ENCODE assay signal across 8 cellular contexts in the genomic region with DNA sequence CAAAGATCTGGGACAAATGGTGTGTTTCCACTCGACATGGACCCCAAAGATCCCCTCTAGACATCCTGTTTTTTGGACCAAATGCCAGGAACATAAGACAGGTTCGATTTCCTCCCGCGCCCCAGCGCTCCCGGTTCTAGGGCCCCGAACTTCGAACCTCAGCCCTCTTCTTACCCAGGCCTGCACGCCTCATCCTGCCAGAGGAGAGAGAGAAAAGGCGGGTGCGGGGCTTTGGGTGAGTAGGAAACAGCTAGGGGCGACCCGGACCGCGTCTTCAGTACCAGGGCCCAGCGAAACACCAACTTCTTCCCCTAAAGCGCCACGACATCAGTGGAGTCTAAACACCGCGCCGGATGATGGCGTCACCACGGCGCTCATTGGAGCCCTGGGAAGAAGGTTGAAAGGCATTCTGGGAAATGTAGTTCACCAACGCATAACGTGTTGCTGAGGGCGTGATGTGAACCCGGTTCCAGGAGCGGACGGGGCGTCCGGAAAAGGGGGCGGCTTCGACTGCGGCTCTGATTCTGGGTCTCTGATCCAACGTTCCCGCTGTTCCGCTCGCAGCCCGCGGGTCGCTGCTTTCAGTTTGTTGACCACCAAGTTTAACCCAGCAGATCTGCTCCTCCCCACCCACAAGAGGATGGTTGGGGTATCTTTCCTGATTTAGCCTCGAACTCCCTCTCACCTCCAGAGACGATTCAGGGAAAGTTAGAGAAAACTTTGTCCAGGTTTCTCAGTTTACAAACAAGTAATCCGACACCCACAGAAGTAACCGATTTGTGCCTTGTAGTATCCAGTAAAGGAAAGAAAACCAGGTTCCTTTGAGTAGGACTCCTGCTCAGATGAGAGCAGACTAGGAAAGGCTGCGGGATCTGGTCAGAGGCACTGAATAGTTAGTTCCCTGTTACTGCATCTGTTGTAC. TPM values are rescaled to one million over a fixed set of nuclear protein-coding genes. Genes with fewer than 3 reads are reported as not detected.
A peak's percentile ranks its signal among the peaks of the same experiment; 100 is the strongest.
DNase-seq lines count a peak whose midpoint lies in the region; ATAC-seq and TF ChIP-seq lines count a peak whose summit lies in the region.

A gene with protein sequence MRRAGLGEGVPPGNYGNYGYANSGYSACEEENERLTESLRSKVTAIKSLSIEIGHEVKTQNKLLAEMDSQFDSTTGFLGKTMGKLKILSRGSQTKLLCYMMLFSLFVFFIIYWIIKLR (minus strand): TSS at position 332 of the 922 bp plus-strand sequence. CDS start 139 bp downstream, at position 193.

- H3K9me3 Mint-ChIP-seq in progenitor cell of endocrine pancreas (ENCODE audit: low read depth): no peaks in the 10 kb centered on the region

- no peaks in the 10 kb centered on the region for H3K9me3 ChIP-seq in T-helper 17 cell (ENCODE audit: control insufficient read depth, low read length, poor library complexity, severe bottlenecking)
- no peaks in the 10 kb centered on the region for H3K9me3 ChIP-seq in left ventricle myocardium inferior (replicated peaks)

- peak; percentile 95 for ATAC-seq in HG02885 (IDR thresholded peaks at IDR 0.05; ENCODE audit: poor library complexity, unreplicated experiment)
- peak; percentile 98 for ATAC-seq in T-helper 17 cell

- TF ChIP-seq POLR2A in GM15510 (IDR thresholded peaks at IDR 0.05; ENCODE audit: borderline replicate concordance, extremely low read depth, insufficient read length): peak; percentile 69

- H3K36me3 Mint-ChIP-seq in T-helper 17 cell (ENCODE audit: low read depth) (no peaks in the 10 kb centered on the region), progenitor cell of endocrine pancreas (ENCODE audit: insufficient read depth) (no peaks in the 10 kb centered on the region)

- peak within 1 kb of the TSS; percentile 99 for H3K4me3 Mint-ChIP-seq in T-helper 17 cell
- H3K4me3 Mint-ChIP-seq in progenitor cell of endocrine pancreas (ENCODE audit: low read depth): peak within 1 kb of the TSS; percentile 98

- peak within 1 kb of the TSS; percentile 82 for H3K4me3 ChIP-seq in left ventricle myocardium inferior

- peaks cover 5% of the 10 kb centered on the region for H3K36me3 ChIP-seq in left ventricle myocardium inferior

- TF ChIP-seq CTCF in left ventricle myocardium inferior (IDR thresholded peaks at IDR 0.05; ENCODE audit: borderline replicate concordance) (no peak), progenitor cell of endocrine pancreas (IDR thresholded peaks at IDR 0.05; ENCODE audit: unreplicated experiment) (no peak)

- no peaks in the 10 kb centered on the region for H3K27me3 ChIP-seq in left ventricle myocardium inferior (ENCODE audit: low read depth)

- H3K4me1 Mint-ChIP-seq in T-helper 17 cell (peaks cover 34% of the 10 kb centered on the region), progenitor cell of endocrine pancreas (ENCODE audit: low read depth) (peaks cover 10% of the 10 kb centered on the region)

- H3K27ac Mint-ChIP-seq in T-helper 17 cell: peak within 1 kb of the TSS; percentile 100
- peak within 1 kb of the TSS; percentile 100 for H3K27ac Mint-ChIP-seq in progenitor cell of endocrine pancreas

- H3K27ac ChIP-seq in left ventricle myocardium inferior (replicated peaks): peak within 1 kb of the TSS; percentile 86

- H3K4me1 ChIP-seq in left ventricle myocardium inferior: peaks cover 41% of the 10 kb centered on the region

- H3K27me3 Mint-ChIP-seq in T-helper 17 cell: peaks cover 10% of the 10 kb centered on the region
- H3K27me3 Mint-ChIP-seq in progenitor cell of endocrine pancreas: peaks cover 17% of the 10 kb centered on the region

- intact Hi-C loops in left ventricle myocardium inferior (cut with micrococcal nuclease): loop anchor here (10.0 kb wide), 1 partner anchor 109 kb away; a partner anchor contains a TSS

- peak; percentile 89 for DNase-seq in NCI-H1694 treated with DMSO at 0.1 percent for 48 hours (lab: John Stamatoyannopoulos, UW)
- peak; percentile 82 to 88 (median 84) for DNase-seq in T-helper 17 cell
- DNase-seq in amygdala (lab: John Stamatoyannopoulos, UW): peak; percentile 35 to 95 (median 86)
- DNase-seq in left ventricle myocardium inferior: peak; percentile 94
- DNase-seq in progenitor cell of endocrine pancreas (ENCODE audit: low spot score, unreplicated experiment): peak; percentile 80
- peak; percentile 94 for DNase-seq in ureter (ENCODE audit: low spot score)

RNA-seq across cellular contexts. Expression of the gene that starts here (rescaled TPM):
- total RNA-seq in T-helper 17 cell (10 to 100 TPM; 12.3 to 18.0 TPM), left ventricle myocardium inferior (14.5 TPM), progenitor cell of endocrine pancreas (24.9 and 30.5 TPM in 2 replicates), ureter (21.9 TPM)

Comparison
In these comparisons a context has a peak if more than half of its experiments do, and no peak if none do; other contexts are left out.
1. Peak in every context shown above with its lines: DNase-seq, ATAC-seq, H3K4me3 ChIP-seq and H3K27ac ChIP-seq.